Comparison of ENCODE assay signal across 8 cellular contexts in the genomic region with DNA sequence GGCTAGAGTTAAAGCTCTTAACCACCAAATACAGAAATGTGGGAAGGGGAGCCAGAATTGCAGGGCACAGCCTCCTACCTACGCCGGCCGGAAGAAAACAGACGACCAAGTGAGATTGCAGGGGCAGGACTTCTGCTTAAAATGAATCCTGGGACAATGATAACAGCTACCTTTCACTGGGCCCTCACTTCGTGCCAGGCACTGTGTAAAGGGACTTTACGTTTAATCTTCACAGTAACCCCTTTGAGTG. TPM values are rescaled to one million over a fixed set of nuclear protein-coding genes. Genes with fewer than 3 reads are reported as not detected.
DNase-seq lines count a peak whose midpoint lies in the region; ATAC-seq and TF ChIP-seq lines count a peak whose summit lies in the region.

A gene (minus strand): TSS at position 212 of the 250 bp plus-strand sequence. CDS start 6,746 bp downstream, outside the sequence.

- 13 to 33% methylated on average over 4 to 6 of the region's 6 CpGs for WGBS in gastroesophageal sphincter (ENCODE audit: low coverage in 1 of 2), 2 donors

- H3K36me3 ChIP-seq in H7 (replicated peaks; ENCODE audit: control insufficient read depth, insufficient read depth, low read length), result no peaks in the 10 kb centered on the region
- no peaks in the 10 kb centered on the region for H3K36me3 ChIP-seq in gastroesophageal sphincter

- H3K27me3 ChIP-seq in H7 (ENCODE audit: control insufficient read depth, insufficient read depth, low read length), result no peaks in the 10 kb centered on the region
- H3K27me3 ChIP-seq in gastroesophageal sphincter, result no peaks in the 10 kb centered on the region

- DNase-seq in H7 (no peak), SHP77 treated with DMSO at 0.1 percent for 48 hours (lab: John Stamatoyannopoulos, UW) (no peak), GM10266 (ENCODE audit: extremely low spot score) (no peak), mucosa of gallbladder (ENCODE audit: low spot score) (no peak)

- TF ChIP-seq EP300 in gastroesophageal sphincter (IDR thresholded peaks at IDR 0.05), result no peak

- TF ChIP-seq POLR2A in gastroesophageal sphincter (IDR thresholded peaks at IDR 0.05), result no peak

- ATAC-seq in gastroesophageal sphincter (no peak), GM21526 (IDR thresholded peaks at IDR 0.05; ENCODE audit: low FRiP score, unreplicated experiment) (no peak)

- H3K27ac ChIP-seq in gastroesophageal sphincter (peak within 1 kb of the TSS; percentile 17 to 85 (median 82)), skin epidermis (peak within 1 kb of the TSS; percentile 15 to 96 (median 87))

- H3K4me3 ChIP-seq in H7 (ENCODE audit: insufficient read depth, low read depth, low read length) (peak within 1 kb of the TSS; percentile 96), WI38 (ENCODE audit: low read depth, low read length) (peak within 1 kb of the TSS; percentile 89), gastroesophageal sphincter (peak within 1 kb of the TSS; percentile 37 to 66), skin epidermis (peak within 1 kb of the TSS; percentile 49 to 82 (median 59))

- TF ChIP-seq CTCF in WI38 (IDR thresholded peaks at IDR 0.05; ENCODE audit: low read depth, low read length), result no peak
- no peak for TF ChIP-seq CTCF in gastroesophageal sphincter (IDR thresholded peaks at IDR 0.05)
- no peak for TF ChIP-seq CTCF in GM10266 (IDR thresholded peaks at IDR 0.05; ENCODE audit: control insufficient read depth, insufficient read depth, low read depth, missing control alignments)

- peaks cover 0 to 56% (median 32%) of the 10 kb centered on the region in 3 donors for H3K4me1 ChIP-seq in gastroesophageal sphincter

- H3K9me3 ChIP-seq in gastroesophageal sphincter, result no peaks in the 10 kb centered on the region

RNA-seq across cellular contexts. Expression of the gene that starts here (rescaled TPM):
- not detected in 2 replicates for total RNA-seq in H7 (2014; rRNA removed; shearing (Covaris generic))
- not detected for total RNA-seq in gastroesophageal sphincter
- total RNA-seq in mucosa of gallbladder, result not detected
